1 cellular context compared by ENCODE assay signal in the genomic region with DNA sequence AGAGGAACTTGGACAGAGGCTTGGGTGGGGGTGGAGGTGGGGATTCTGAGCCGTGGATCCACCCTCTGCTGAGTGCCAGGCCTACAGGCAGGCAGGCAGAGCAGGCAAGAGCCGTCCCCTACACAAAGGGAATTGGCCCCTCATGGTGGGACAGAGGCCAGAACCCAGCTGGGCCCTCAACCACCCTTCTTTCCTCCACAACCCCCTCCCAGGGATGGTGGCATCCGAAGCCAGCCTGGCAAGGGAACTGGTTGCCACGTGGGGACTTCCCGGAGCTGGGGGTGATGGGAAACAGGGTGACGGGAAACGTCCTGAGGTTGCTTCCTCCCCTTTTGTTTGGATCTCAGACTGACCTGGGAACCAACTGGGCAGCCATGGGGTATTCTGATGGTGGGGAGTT.
TF ChIP-seq lines count a peak whose summit lies in the region.

No MANE protein-coding gene starts in this region.

TF ChIP-seq in HEK293, 187 proteins besides CTCF, POLR2A, EP300 and RAD21 (continued from another document):
- TF ChIP-seq, protein P1, sequence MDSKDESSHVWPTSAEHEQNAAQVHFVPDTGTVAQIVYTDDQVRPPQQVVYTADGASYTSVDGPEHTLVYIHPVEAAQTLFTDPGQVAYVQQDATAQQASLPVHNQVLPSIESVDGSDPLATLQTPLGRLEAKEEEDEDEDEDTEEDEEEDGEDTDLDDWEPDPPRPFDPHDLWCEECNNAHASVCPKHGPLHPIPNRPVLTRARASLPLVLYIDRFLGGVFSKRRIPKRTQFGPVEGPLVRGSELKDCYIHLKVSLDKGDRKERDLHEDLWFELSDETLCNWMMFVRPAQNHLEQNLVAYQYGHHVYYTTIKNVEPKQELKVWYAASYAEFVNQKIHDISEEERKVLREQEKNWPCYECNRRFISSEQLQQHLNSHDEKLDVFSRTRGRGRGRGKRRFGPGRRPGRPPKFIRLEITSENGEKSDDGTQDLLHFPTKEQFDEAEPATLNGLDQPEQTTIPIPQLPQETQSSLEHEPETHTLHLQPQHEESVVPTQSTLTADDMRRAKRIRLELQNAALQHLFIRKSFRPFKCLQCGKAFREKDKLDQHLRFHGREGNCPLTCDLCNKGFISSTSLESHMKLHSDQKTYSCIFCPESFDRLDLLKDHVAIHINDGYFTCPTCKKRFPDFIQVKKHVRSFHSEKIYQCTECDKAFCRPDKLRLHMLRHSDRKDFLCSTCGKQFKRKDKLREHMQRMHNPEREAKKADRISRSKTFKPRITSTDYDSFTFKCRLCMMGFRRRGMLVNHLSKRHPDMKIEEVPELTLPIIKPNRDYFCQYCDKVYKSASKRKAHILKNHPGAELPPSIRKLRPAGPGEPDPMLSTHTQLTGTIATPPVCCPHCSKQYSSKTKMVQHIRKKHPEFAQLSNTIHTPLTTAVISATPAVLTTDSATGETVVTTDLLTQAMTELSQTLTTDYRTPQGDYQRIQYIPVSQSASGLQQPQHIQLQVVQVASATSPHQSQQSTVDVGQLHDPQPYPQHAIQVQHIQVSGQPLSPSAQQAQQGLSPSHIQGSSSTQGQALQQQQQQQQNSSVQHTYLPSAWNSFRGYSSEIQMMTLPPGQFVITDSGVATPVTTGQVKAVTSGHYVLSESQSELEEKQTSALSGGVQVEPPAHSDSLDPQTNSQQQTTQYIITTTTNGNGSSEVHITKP (tag by site-specific recombination; IDR thresholded peaks at IDR 0.05): peak; percentile 76
